ENCODE assay signal across 13 cellular contexts in genomic region chr1:166164646-166164994, GRCh38. TPM values are rescaled to one million over a fixed set of nuclear protein-coding genes. Genes with fewer than 3 reads are reported as not detected.
DNase-seq lines count a peak whose midpoint lies in the region; ATAC-seq, FAIRE-seq and TF ChIP-seq lines count a peak whose summit lies in the region.
"Had no signal": no experiment of that assay in that cellular context is flagged by ENCODE, and none has a peak within 500 bp of the region (broad histone marks: within the 10 kb centered on the region; RNA-seq: fewer than 3 reads in every experiment).

No MANE protein-coding gene starts in this region.

- peaks cover 3% of the 10 kb centered on the region for H3K9me3 Mint-ChIP-seq in astrocyte (ENCODE audit: unreplicated experiment)
- no peaks in the 10 kb centered on the region for H3K9me3 Mint-ChIP-seq in neural crest cell

- FAIRE-seq in HepG2 (lab: Jason Lieb, UNC) (no peak), astrocyte (lab: Jason Lieb, UNC) (no peak)
- FAIRE-seq: bronchial epithelial cell, islet of Langerhans had no signal

- in situ Hi-C loops in HepG2 (cut with HindIII; ENCODE audit: extremely low pct_ligation_motif_present, low pct_unique_long_range_greater_than_20kb), result loop anchor here (25.0 kb wide), 1 partner anchor 452 kb away; no protein-coding TSS in a partner anchor

- POLR2A ChIA-PET in HepG2 (lab: Yijun Ruan, JAX), result no interaction called here

- H3K4me1 ChIP-seq in HepG2 (ENCODE audit: insufficient read depth, low read length), result peaks cover 17% of the 10 kb centered on the region
- peaks cover 0 to 18% (median 0%) of the 10 kb centered on the region in 4 donors for H3K4me1 ChIP-seq in right lobe of liver
- peaks cover 3% of the 10 kb centered on the region for H3K4me1 ChIP-seq in astrocyte (ENCODE audit: insufficient read depth, low read length)
- peaks cover 15% of the 10 kb centered on the region for H3K4me1 ChIP-seq in vagina

- peaks cover 5% of the 10 kb centered on the region for H3K4me1 Mint-ChIP-seq in astrocyte (ENCODE audit: low read depth, unreplicated experiment)
- H3K4me1 Mint-ChIP-seq in neural crest cell, result peaks cover 19% of the 10 kb centered on the region

- H3K9ac ChIP-seq in HepG2 (ENCODE audit: insufficient read depth, low read depth, low read length) (no peak overlapping the region), astrocyte (ENCODE audit: low read length) (no peak overlapping the region)

- 22% methylated on average over 5 of the region's 5 CpGs for WGBS in HepG2 (ENCODE audit: low lambda C conversion rate)
- WGBS in right lobe of liver (ENCODE audit: insufficient coverage, low coverage, low lambda C conversion rate, missing lambda C conversion rate), result 49% methylated on average over 2 of the region's 5 CpGs

- H3K4me2 ChIP-seq in HepG2 (ENCODE audit: low read depth, low read length) (0 out of 2 replicates have a peak overlapping the region, but pooled peaks have one; percentile 27), astrocyte (ENCODE audit: low read length) (peak overlapping the region; percentile 81)

- H3K27me3 Mint-ChIP-seq in astrocyte (ENCODE audit: low read depth, unreplicated experiment) (peaks cover 64% of the 10 kb centered on the region), neural crest cell (ENCODE audit: low read depth) (peaks cover 87% of the 10 kb centered on the region)

- TF ChIP-seq EP300 in HepG2 (IDR thresholded peaks at IDR 0.05; ENCODE audit: low read depth in 2 of 2, low read length in 2 of 2) (no peak), HepG2 (CRISPR knock-in tag; IDR thresholded peaks at IDR 0.05; ENCODE audit: borderline replicate concordance) (no peak)

- no peak for ATAC-seq in HepG2
- no peak for ATAC-seq in right lobe of liver
- no peak for ATAC-seq in HG02763 (IDR thresholded peaks at IDR 0.05; ENCODE audit: unreplicated experiment)
- ATAC-seq in GM18861 (IDR thresholded peaks at IDR 0.05; ENCODE audit: unreplicated experiment), result no peak

- H3K4me3 Mint-ChIP-seq in astrocyte (ENCODE audit: unreplicated experiment) (peak overlapping the region; percentile 85), neural crest cell (peak overlapping the region; percentile 92)

- H3K27me3 ChIP-seq in HepG2 (ENCODE audit: control insufficient read depth in 1 of 2, insufficient read depth in 2 of 2, low read length in 2 of 2), result peaks cover 2 to 41% of the 10 kb centered on the region in 2 experiments; a peak in 3 of 5 replicates
- no peaks in the 10 kb centered on the region for H3K27me3 ChIP-seq in right lobe of liver
- peaks cover 29% of the 10 kb centered on the region for H3K27me3 ChIP-seq in astrocyte (ENCODE audit: insufficient read depth, low read length)
- H3K27me3 ChIP-seq in vagina, result no peaks in the 10 kb centered on the region
- H3K27me3 ChIP-seq: tibial artery had no signal

- TF ChIP-seq POLR2A in HepG2 (IDR thresholded peaks at IDR 0.05; ENCODE audit: insufficient read depth in 1 of 2, low read depth in 2 of 2, low read length in 2 of 2) (no peak), right lobe of liver (IDR thresholded peaks at IDR 0.05) (no peak), vagina (IDR thresholded peaks at IDR 0.05) (no peak)

- DNase-seq in HepG2 (ENCODE audit: low spot score), result no peak
- no peak for DNase-seq in right lobe of liver
- no peak for DNase-seq in astrocyte (ENCODE audit: low read depth)
- no peak for DNase-seq in neural crest cell (ENCODE audit: low read depth, low spot score)
- no peak for DNase-seq in vagina (ENCODE audit: extremely low spot score in 2 of 2)
- DNase-seq in dermis blood vessel endothelial cell, result no peak
- DNase-seq: NCI-H2081 treated with DMSO at 0.1 percent for 48 hours, T-helper 9 cell had no signal

- TF ChIP-seq CTCF in HepG2 (CRISPR knock-in tag; IDR thresholded peaks at IDR 0.05) (no peak), right lobe of liver (IDR thresholded peaks at IDR 0.05) (no peak), astrocyte (IDR thresholded peaks at IDR 0.05; ENCODE audit: insufficient read depth, low read depth, low read length) (no peak), neural crest cell (conservative IDR thresholded peaks at IDR 0.05) (no peak), vagina (IDR thresholded peaks at IDR 0.05) (no peak)

- TF ChIP-seq RAD21 in HepG2 (CRISPR knock-in tag; IDR thresholded peaks at IDR 0.05), result no peak

- H3K36me3 ChIP-seq in HepG2 (replicated peaks in 1 of 2; ENCODE audit: control insufficient read depth in 1 of 2, insufficient read depth in 2 of 2, low read length in 2 of 2), result no peaks in the 10 kb centered on the region
- H3K36me3 ChIP-seq in right lobe of liver, result no peaks in the 10 kb centered on the region
- H3K36me3 ChIP-seq in astrocyte (ENCODE audit: insufficient read depth, low read length), result no peaks in the 10 kb centered on the region
- no peaks in the 10 kb centered on the region for H3K36me3 ChIP-seq in vagina
- H3K36me3 ChIP-seq: tibial artery had no signal

- intact Hi-C loops in HepG2 (cut with micrococcal nuclease; ENCODE audit: unreplicated experiment) (no loop called here), right lobe of liver (cut with DNase I) (no loop called here), vagina (cut with DNase I) (no loop called here)

- H3K27ac Mint-ChIP-seq in astrocyte (ENCODE audit: unreplicated experiment) (no peak overlapping the region), neural crest cell (ENCODE audit: unreplicated experiment) (no peak overlapping the region)

- H2AFZ ChIP-seq in HepG2 (ENCODE audit: low read length) (no peak overlapping the region), astrocyte (ENCODE audit: low read depth, low read length) (no peak overlapping the region)

- H3K27ac ChIP-seq in HepG2 (ENCODE audit: extremely low read length, insufficient read depth, low read length), result no peak overlapping the region
- no peak overlapping the region for H3K27ac ChIP-seq in right lobe of liver
- H3K27ac ChIP-seq in astrocyte (ENCODE audit: low read depth, low read length), result no peak overlapping the region
- no peak overlapping the region for H3K27ac ChIP-seq in vagina
- H3K27ac ChIP-seq: tibial artery had no signal

- H3K36me3 Mint-ChIP-seq in astrocyte (ENCODE audit: low read depth, unreplicated experiment) (no peaks in the 10 kb centered on the region), neural crest cell (ENCODE audit: low read depth) (no peaks in the 10 kb centered on the region)

- CTCF ChIA-PET in HepG2 (lab: Yijun Ruan, JAX; ENCODE audit: low intra/inter-chr PET ratio, low total read pairs), result no interaction called here

- H3K79me2 ChIP-seq in HepG2 (ENCODE audit: insufficient read depth, low read length), result no peaks in the 10 kb centered on the region
- no peaks in the 10 kb centered on the region for H3K79me2 ChIP-seq in astrocyte (ENCODE audit: insufficient read depth, low read length)

- H4K20me1 ChIP-seq in HepG2 (ENCODE audit: insufficient read depth, low read length) (no peaks in the 10 kb centered on the region), astrocyte (ENCODE audit: insufficient read depth, low read length) (no peaks in the 10 kb centered on the region)

- H3K9me3 ChIP-seq in HepG2 (ENCODE audit: low read length) (no peaks in the 10 kb centered on the region), right lobe of liver (no peaks in the 10 kb centered on the region), astrocyte (ENCODE audit: insufficient read depth, low read depth, low read length) (no peaks in the 10 kb centered on the region), vagina (no peaks in the 10 kb centered on the region)
- H3K9me3 ChIP-seq: tibial artery had no signal

- no TSS peak for BruUV-seq in HepG2 (replicated peaks; lab: Mats Ljungman, UMichigan)

- H3K4me3 ChIP-seq in HepG2 (replicated peaks in 1 of 3; ENCODE audit: insufficient read depth in 1 of 3, low read depth in 2 of 3, low read length in 3 of 3) (no peak overlapping the region), right lobe of liver (no peak overlapping the region), astrocyte (ENCODE audit: insufficient read depth, low read depth, low read length) (no peak overlapping the region), vagina (peak overlapping the region; percentile 54 to 81)

RNA-seq across cellular contexts. Expression of gene FAM78B, which starts 2.2 kb away (rescaled TPM):
- total RNA-seq in HepG2 (2016; rRNA removed; fragmentation: Illumina TruSeq; extraction: Trizol) (0.29 and 0.31 TPM in 2 replicates), right lobe of liver (1 to 10 TPM in 4 of 6 experiments, under 1 TPM in 2; 0.58 to 1.4 (median 1.1) TPM), astrocyte (0.20 and 0.67 TPM in 2 replicates), neural crest cell (1.2 and 1.5 TPM in 2 replicates), vagina (4.4 TPM), dermis blood vessel endothelial cell (0.34 and 1.2 TPM in 2 replicates)
- total RNA-seq in HepG2 (2016; cell fraction: cytosol; rRNA removed; fragmentation: Illumina TruSeq; extraction: Trizol; ENCODE audit: low read depth), result 0.26 and 0.30 TPM in 2 replicates
- total RNA-seq in HepG2 (2016; cell fraction: insoluble cytoplasmic fraction; rRNA removed; fragmentation: Illumina TruSeq; extraction: Trizol), result 0.30 and 0.34 TPM in 2 replicates
- 0.56 and 0.65 TPM in 2 replicates for total RNA-seq in HepG2 (2016; cell fraction: membrane; rRNA removed; fragmentation: Illumina TruSeq; extraction: Trizol)
- 0.59 and 0.60 TPM in 2 replicates for total RNA-seq in HepG2 (2016; cell fraction: nucleus; rRNA removed; fragmentation: Illumina TruSeq; extraction: Trizol)
- polyA plus RNA-seq in HepG2 (2011; rRNA removed), result 0.10 and 0.22 TPM in 2 replicates
- 0.08 and 0.15 TPM in 2 replicates for polyA plus RNA-seq in HepG2 (2011; cell fraction: cytosol; rRNA removed)
- polyA plus RNA-seq in HepG2 (2011; cell fraction: nucleus; rRNA removed), result 0.13 and 0.21 TPM in 2 replicates
- 0.09 TPM in 1 of 2 replicates, not detected in the other for polyA plus RNA-seq in HepG2 (2012)
- 0.40 and 0.63 TPM in 2 replicates for polyA plus RNA-seq in HepG2 (2016; cell fraction: cytosol; fragmentation: Illumina TruSeq; extraction: Trizol; ENCODE audit: low read depth)
- 0.29 and 0.36 TPM in 2 replicates for polyA plus RNA-seq in HepG2 (2016; cell fraction: insoluble cytoplasmic fraction; fragmentation: Illumina TruSeq; extraction: Trizol; ENCODE audit: low read depth)
- 0.38 and 0.53 TPM in 2 replicates for polyA plus RNA-seq in HepG2 (2016; cell fraction: membrane; fragmentation: Illumina TruSeq; extraction: Trizol; ENCODE audit: low read depth)
- 0.73 and 0.78 TPM in 2 replicates for polyA plus RNA-seq in HepG2 (2016; cell fraction: nucleus; fragmentation: Illumina TruSeq; extraction: Trizol; ENCODE audit: insufficient read depth, low read depth)
- polyA minus RNA-seq in HepG2 (2011; rRNA and poly(A)+ RNA removed; ENCODE audit: low replicate concordance), result 0.54 TPM in 1 of 2 replicates, not detected in the other
- not detected in 2 replicates for polyA minus RNA-seq in HepG2 (2011; cell fraction: cytosol; rRNA and poly(A)+ RNA removed)
- 0.37 and 0.52 TPM in 2 replicates for polyA minus RNA-seq in HepG2 (2011; cell fraction: nucleus; rRNA and poly(A)+ RNA removed)

Comparison
In these comparisons a context has a peak if more than half of its experiments do, and no peak if none do; other contexts are left out.
1. H3K4me3 ChIP-seq: peak in vagina (2 of 2); none in HepG2 (0 of 3), right lobe of liver (0 of 3) and astrocyte (single experiment).